ENCODE assay signal across 11 cellular contexts in the genomic region with DNA sequence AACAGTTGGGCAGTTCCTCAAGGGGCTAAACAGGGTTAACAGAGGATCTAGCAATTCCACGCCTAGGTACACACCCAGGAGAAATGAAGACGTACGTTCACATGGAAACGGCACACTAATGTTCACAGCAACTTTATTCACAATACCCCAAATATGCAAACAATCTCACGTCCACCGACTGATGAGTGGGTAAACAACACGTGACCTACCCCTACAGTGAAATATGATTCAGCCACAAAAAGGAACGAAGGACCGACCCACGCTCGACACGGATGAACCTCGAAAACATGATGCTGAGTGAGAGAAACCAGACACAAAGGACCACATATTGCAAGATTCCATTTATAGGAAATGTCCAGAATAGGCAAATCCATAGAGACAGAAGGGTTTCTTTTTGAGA.
DNase-seq lines count a peak whose midpoint lies in the region; ATAC-seq and TF ChIP-seq lines count a peak whose summit lies in the region.
"Had no signal": no experiment of that assay in that cellular context is flagged by ENCODE, and none has a peak within 500 bp of the region (broad histone marks: within the 10 kb centered on the region; RNA-seq: fewer than 3 reads in every experiment).

No MANE protein-coding gene starts in this region.

- H3K36me3 ChIP-seq in BLaER1 (peaks cover 29% of the 10 kb centered on the region), colonic mucosa (no peaks in the 10 kb centered on the region)

- peak overlapping the region; percentile 80 for H3K4me3 Mint-ChIP-seq in natural killer cell

- intact Hi-C loops in colonic mucosa (cut with DNase I) = no loop called here
- intact Hi-C loops in natural killer cell (cut with micrococcal nuclease) = loop anchor here (10.0 kb wide), 1 partner anchor 70 kb away; no protein-coding TSS in a partner anchor

- peak in 1 of 3 donors; percentile 5 for ATAC-seq in natural killer cell
- ATAC-seq in GM21390 (IDR thresholded peaks at IDR 0.05; ENCODE audit: unreplicated experiment) = no peak
- no peak for ATAC-seq in HG02840 (IDR thresholded peaks at IDR 0.05; ENCODE audit: low FRiP score, unreplicated experiment)
- no peak for ATAC-seq in GM18505 (IDR thresholded peaks at IDR 0.05; ENCODE audit: unreplicated experiment)
- ATAC-seq: left lobe of liver had no signal

- no peaks in the 10 kb centered on the region for H3K9me3 ChIP-seq in BLaER1
- H3K9me3 ChIP-seq in colonic mucosa = no peaks in the 10 kb centered on the region

- peaks cover 67 to 86% of the 10 kb centered on the region in 2 donors for H3K4me1 Mint-ChIP-seq in natural killer cell

- no peak for TF ChIP-seq CTCF in colonic mucosa (IDR thresholded peaks at IDR 0.05)
- TF ChIP-seq CTCF in natural killer cell (IDR thresholded peaks at IDR 0.05) = no peak

- peak overlapping the region; percentile 59 for H3K4me3 ChIP-seq in BLaER1
- H3K4me3 ChIP-seq in colonic mucosa = no peak overlapping the region

- H3K27ac Mint-ChIP-seq in natural killer cell = peak overlapping the region; percentile 73 to 96

- H3K9ac ChIP-seq in BLaER1 (peak overlapping the region; percentile 77; the same call in 1 of the 2 replicates), colonic mucosa (ENCODE audit: low read depth in 2 of 2, low read length in 2 of 2) (peak overlapping the region in 1 of 2 donors; percentile 63)

- no peaks in the 10 kb centered on the region for H3K27me3 Mint-ChIP-seq in natural killer cell (ENCODE audit: low read depth in 2 of 2)

- H3K36me3 Mint-ChIP-seq in natural killer cell = no peaks in the 10 kb centered on the region

- peak overlapping the region; percentile 99 for H3K4me2 ChIP-seq in BLaER1

- H3K27me3 ChIP-seq in BLaER1 (no peaks in the 10 kb centered on the region), colonic mucosa (no peaks in the 10 kb centered on the region)

- no peaks in the 10 kb centered on the region for H3K9me3 Mint-ChIP-seq in natural killer cell

- DNase-seq in LHCN-M2 (ENCODE audit: low read depth) (peak; percentile 82), colonic mucosa (no peak), natural killer cell (peak; percentile 44), NCI-H1436 (lab: John Stamatoyannopoulos, UW) (no peak)
- DNase-seq: activated CD4-positive, alpha-beta T cell treated with anti-CD3 and anti-CD28 coated beads, Interleukin-2, amount 50 U/mL, for 4 hours; DMS153 had no signal

- H3K4me1 ChIP-seq in BLaER1 (peaks cover 88% of the 10 kb centered on the region), colonic mucosa (peaks cover 28% of the 10 kb centered on the region)

- TF ChIP-seq POLR2A in GM18505 (IDR thresholded peaks at IDR 0.05; ENCODE audit: borderline replicate concordance, extremely low read depth, insufficient read depth, insufficient read length) = no peak

- H3K27ac ChIP-seq in BLaER1 (peak overlapping the region; percentile 92), colonic mucosa (peak overlapping the region; percentile 63)

- H4K20me1 ChIP-seq in BLaER1 = peaks cover 98% of the 10 kb centered on the region

Comparison
In these comparisons a context has a peak if more than half of its experiments do, and no peak if none do; other contexts are left out.
1. DNase-seq: peak in LHCN-M2 (single experiment) and natural killer cell (single experiment); none in colonic mucosa (single experiment) and NCI-H1436 (single experiment).